1 cellular context compared by ENCODE assay signal in genomic region chr3:170357176-170357919, GRCh38.
A peak's percentile ranks its signal among the peaks of the same experiment; 100 is the strongest.
TF ChIP-seq lines count a peak whose summit lies in the region.

SKIL (plus strand) TSS chr3:170357715; CDS start chr3:170360332, 2,617 bp downstream.

TF ChIP-seq in H1, 55 proteins besides CTCF, POLR2A, EP300 and RAD21 (continued from another document):
- no peak for TF ChIP-seq CHD7 (IDR thresholded peaks at IDR 0.05; ENCODE audit: insufficient replicate concordance, low read length)
- no peak for TF ChIP-seq SP4 (IDR thresholded peaks at IDR 0.05; ENCODE audit: low read length)
- TF ChIP-seq GTF2F1 (IDR thresholded peaks at IDR 0.05; ENCODE audit: borderline replicate concordance, low read depth, low read length): no peak
- peak; percentile 55; the same call in 1 of the 2 replicates for TF ChIP-seq EGR1 (IDR thresholded peaks at IDR 0.05; ENCODE audit: borderline replicate concordance, low read depth, low read length)
- no peak for TF ChIP-seq RNF2 (IDR thresholded peaks at IDR 0.05; ENCODE audit: borderline replicate concordance, low read depth, low read length, missing control alignments, poor library complexity, severe bottlenecking)
- no peak for TF ChIP-seq NANOG (IDR thresholded peaks at IDR 0.05; ENCODE audit: insufficient read depth, low read depth, low read length, poor library complexity, severe bottlenecking)
- 0 out of 2 replicates have a peak, but pooled peaks have one; percentile 10 for TF ChIP-seq TBP (IDR thresholded peaks at IDR 0.05; ENCODE audit: low read depth, low read length)
- peak; percentile 66; the same call in 1 of the 2 replicates for TF ChIP-seq JUND (IDR thresholded peaks at IDR 0.05; ENCODE audit: low read length)
- TF ChIP-seq TAF7 (optimal IDR thresholded peaks at IDR 0.05; ENCODE audit: borderline replicate concordance, low read depth, low read length): no peak
- no peak for TF ChIP-seq E2F6 (IDR thresholded peaks at IDR 0.05)
- no peak for TF ChIP-seq EZH2 (IDR thresholded peaks at IDR 0.05; ENCODE audit: low read depth, low read length, severe bottlenecking)
- no peak for TF ChIP-seq KDM5A (IDR thresholded peaks at IDR 0.05; ENCODE audit: low read length)
- TF ChIP-seq KDM4A (IDR thresholded peaks at IDR 0.05; ENCODE audit: low read depth, low read length, severe bottlenecking): no peak
- TF ChIP-seq CHD1 (IDR thresholded peaks at IDR 0.05; ENCODE audit: low read depth, low read length): no peak
- no peak for TF ChIP-seq HDAC2 (IDR thresholded peaks at IDR 0.05; ENCODE audit: borderline replicate concordance in 1 of 2, low read depth in 2 of 2, low read length in 2 of 2)
- TF ChIP-seq TCF12 (IDR thresholded peaks at IDR 0.05; ENCODE audit: low read depth, low read length): no peak
- TF ChIP-seq BRCA1 (IDR thresholded peaks at IDR 0.05; ENCODE audit: low read depth, low read length): no peak; the same call in 1 of the 2 replicates
- TF ChIP-seq ASH2L (IDR thresholded peaks at IDR 0.05; ENCODE audit: low read length): no peak
- no peak for TF ChIP-seq ATF3 (IDR thresholded peaks at IDR 0.05; ENCODE audit: insufficient read depth, low read depth, low read length)
